In the genomic region with DNA sequence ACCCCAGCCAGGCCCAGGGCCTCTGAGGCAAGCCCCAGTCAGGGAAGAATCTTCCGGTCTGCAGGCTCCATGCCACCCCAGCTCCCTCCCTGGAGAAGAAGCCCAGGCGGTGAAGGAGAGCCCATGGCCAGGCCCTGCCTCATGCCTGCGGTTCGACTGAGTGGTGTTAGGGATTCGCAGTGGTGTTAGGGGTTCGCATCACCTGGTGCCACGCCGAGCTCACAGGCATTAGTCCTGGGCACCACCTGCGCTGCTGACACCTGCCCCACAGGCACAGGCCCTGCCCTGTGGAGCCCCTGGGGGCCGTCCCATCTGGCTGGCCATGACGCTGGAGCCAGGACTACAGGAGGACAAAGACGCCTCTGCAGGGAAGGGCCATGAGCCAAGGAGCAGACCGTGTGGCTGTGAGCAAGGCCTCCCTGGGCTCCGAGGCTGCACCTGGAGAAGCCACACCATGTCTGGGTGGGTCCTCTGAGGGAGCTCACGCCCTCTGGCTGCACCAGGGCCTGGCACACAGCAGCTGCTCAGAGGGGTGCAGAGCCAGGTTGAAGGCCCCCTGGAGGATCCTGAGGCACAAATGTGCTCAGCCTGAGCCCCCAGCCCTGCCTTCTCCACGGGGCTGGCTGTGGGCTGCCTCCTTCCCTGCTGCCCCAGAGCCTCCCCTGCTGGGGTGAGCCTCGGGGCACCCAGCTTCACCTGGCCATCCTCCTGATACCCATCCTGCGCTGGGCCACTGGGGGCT, we compare ENCODE assay signal across 1 cellular context.
TF ChIP-seq lines count a peak whose summit lies in the region.

No MANE protein-coding gene starts in this region.

TF ChIP-seq in IMR-90, 13 proteins besides CTCF, POLR2A, EP300 and RAD21:
- TF ChIP-seq CEBPB (IDR thresholded peaks at IDR 0.05; ENCODE audit: low read depth, low read length) (no peak), BHLHE40 (IDR thresholded peaks at IDR 0.05; ENCODE audit: low read depth, low read length) (no peak), RCOR1 (IDR thresholded peaks at IDR 0.05; ENCODE audit: insufficient replicate concordance, low read length) (no peak)
